Comparison of ENCODE assay signal across 17 cellular contexts in the genomic region with DNA sequence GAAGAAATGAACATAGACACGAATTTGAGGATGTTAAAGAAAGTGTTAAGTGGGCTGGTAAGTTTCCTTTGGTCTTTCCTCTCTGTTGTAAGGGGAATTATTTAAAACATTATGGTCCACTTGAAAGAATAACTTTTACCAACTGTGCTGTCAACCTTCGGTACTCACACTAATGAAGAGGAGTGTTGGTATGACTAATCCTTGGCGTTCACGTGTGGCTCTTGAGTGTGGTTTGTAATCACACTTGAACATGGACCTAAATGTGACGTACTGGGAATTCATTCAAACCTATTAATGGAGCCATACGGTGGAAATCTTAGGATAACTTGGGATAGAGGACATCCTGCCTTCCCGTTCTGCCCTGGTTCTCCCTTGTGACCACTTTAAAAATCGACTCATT. TPM values are rescaled to one million over a fixed set of nuclear protein-coding genes. Genes with fewer than 3 reads are reported as not detected.
DNase-seq lines count a peak whose midpoint lies in the region; ATAC-seq, FAIRE-seq and TF ChIP-seq lines count a peak whose summit lies in the region.
"Had no signal": no experiment of that assay in that cellular context is flagged by ENCODE, and none has a peak within 500 bp of the region (broad histone marks: within the 10 kb centered on the region; RNA-seq: fewer than 3 reads in every experiment).

No MANE protein-coding gene starts in this region.

- H3K4me1 ChIP-seq in esophagus muscularis mucosa (peaks cover 0 to 23% (median 18%) of the 10 kb centered on the region in 4 donors), left ventricle myocardium inferior (peaks cover 29% of the 10 kb centered on the region), pancreas (no peaks in the 10 kb centered on the region)
- H3K4me1 ChIP-seq: SJCRH30 had no signal

- no peak for TF ChIP-seq POLR2A in esophagus muscularis mucosa (IDR thresholded peaks at IDR 0.05; ENCODE audit: low read depth)

- peaks cover 55 to 57% of the 10 kb centered on the region in 2 donors for H3K4me1 Mint-ChIP-seq in natural killer cell treated with Interleukin-12 subunit alpha and Interleukin-12 subunit beta and Interleukin-15 and Interleukin-18, amount 100 ng/mL, for 72 hours (ENCODE audit: low read depth in 2 of 2)

- peaks cover 3% of the 10 kb centered on the region for H3K9me3 Mint-ChIP-seq in natural killer cell treated with Interleukin-12 subunit alpha and Interleukin-12 subunit beta and Interleukin-15 and Interleukin-18, amount 100 ng/mL, for 72 hours

- H3K4me3 ChIP-seq in esophagus muscularis mucosa: no peak overlapping the region
- no peak overlapping the region for H3K4me3 ChIP-seq in left ventricle myocardium inferior
- H3K4me3 ChIP-seq in pancreas: no peak overlapping the region
- H3K4me3 ChIP-seq: BLaER1 treated with 17β-estradiol and CSF1 and Interleukin-3, amounts not matched to agents 10 nM and 100 nM; PC-9; SJCRH30 had no signal

- H3K9me3 ChIP-seq in esophagus muscularis mucosa (no peaks in the 10 kb centered on the region), left ventricle myocardium inferior (replicated peaks) (no peaks in the 10 kb centered on the region), pancreas (no peaks in the 10 kb centered on the region)
- H3K9me3 ChIP-seq: SJCRH30 had no signal

- DNase-seq in DMS53 (lab: John Stamatoyannopoulos, UW): peak; percentile 84
- DNase-seq in NCI-H524 (lab: John Stamatoyannopoulos, UW): peak; percentile 33 to 72
- no peak for DNase-seq in esophagus muscularis mucosa (ENCODE audit: extremely low spot score)
- DNase-seq in natural killer cell treated with Interleukin-12 subunit alpha and Interleukin-12 subunit beta and Interleukin-15 and Interleukin-18, amount 100 ng/mL, for 72 hours (ENCODE audit: low spot score): peak; percentile 76
- DNase-seq in left ventricle myocardium inferior: no peak
- DNase-seq in pancreas: no peak
- DNase-seq: KBM-7, NCI-H1436, NCI-H2029, NCI-H2171, NCI-H446, NCI-H774, PC-9, SJCRH30 had no signal

- no peaks in the 10 kb centered on the region for H3K27me3 Mint-ChIP-seq in natural killer cell treated with Interleukin-12 subunit alpha and Interleukin-12 subunit beta and Interleukin-15 and Interleukin-18, amount 100 ng/mL, for 72 hours

- 80% methylated on average over 8 of the region's 8 CpGs for WGBS in esophagus muscularis mucosa
- 81 to 82% methylated on average over 8 of the region's 8 CpGs for WGBS in pancreas, 2 donors

- H3K27ac Mint-ChIP-seq in natural killer cell treated with Interleukin-12 subunit alpha and Interleukin-12 subunit beta and Interleukin-15 and Interleukin-18, amount 100 ng/mL, for 72 hours: peak overlapping the region; percentile 95 to 99

- H3K27ac ChIP-seq in esophagus muscularis mucosa (replicated peaks in 1 of 4) (peak overlapping the region; percentile 45 to 73 (median 68)), left ventricle myocardium inferior (replicated peaks) (no peak overlapping the region), pancreas (no peak overlapping the region)
- H3K27ac ChIP-seq: BLaER1 treated with 17β-estradiol and CSF1 and Interleukin-3, amounts not matched to agents 10 nM and 100 nM; PC-9; SJCRH30 had no signal

- no peak for TF ChIP-seq EP300 in esophagus muscularis mucosa (IDR thresholded peaks at IDR 0.05)

- H3K36me3 Mint-ChIP-seq in natural killer cell treated with Interleukin-12 subunit alpha and Interleukin-12 subunit beta and Interleukin-15 and Interleukin-18, amount 100 ng/mL, for 72 hours: peaks cover 9% of the 10 kb centered on the region

- intact Hi-C loops in esophagus muscularis mucosa (cut with DNase I): no loop called here
- intact Hi-C loops in left ventricle myocardium inferior (cut with micrococcal nuclease): no loop called here
- intact Hi-C loops in pancreas (cut with DNase I): no loop called here

- H3K36me3 ChIP-seq in esophagus muscularis mucosa (no peaks in the 10 kb centered on the region), left ventricle myocardium inferior (no peaks in the 10 kb centered on the region), pancreas (no peaks in the 10 kb centered on the region)
- H3K36me3 ChIP-seq: SJCRH30 had no signal

- H3K27me3 ChIP-seq in esophagus muscularis mucosa (no peaks in the 10 kb centered on the region), left ventricle myocardium inferior (ENCODE audit: low read depth) (no peaks in the 10 kb centered on the region), pancreas (no peaks in the 10 kb centered on the region)
- H3K27me3 ChIP-seq: BLaER1 treated with 17β-estradiol and CSF1 and Interleukin-3, amounts not matched to agents 10 nM and 100 nM had no signal

- no peak for FAIRE-seq in pancreas (lab: Jason Lieb, UNC)
- FAIRE-seq: A204.1 had no signal

- peak; percentile 73 to 79 for ATAC-seq in natural killer cell treated with Interleukin-12 subunit alpha and Interleukin-12 subunit beta and Interleukin-15 and Interleukin-18, amount 100 ng/mL, for 72 hours
- ATAC-seq in pancreas (no peak), GM19324 (IDR thresholded peaks at IDR 0.05; ENCODE audit: low FRiP score, unreplicated experiment) (no peak)

- no peak for TF ChIP-seq CTCF in esophagus muscularis mucosa (IDR thresholded peaks at IDR 0.05)
- TF ChIP-seq CTCF in left ventricle myocardium inferior (IDR thresholded peaks at IDR 0.05; ENCODE audit: borderline replicate concordance): no peak
- no peak for TF ChIP-seq CTCF in pancreas (IDR thresholded peaks at IDR 0.05)

- peak overlapping the region; percentile 55 for H3K4me3 Mint-ChIP-seq in natural killer cell treated with Interleukin-12 subunit alpha and Interleukin-12 subunit beta and Interleukin-15 and Interleukin-18, amount 100 ng/mL, for 72 hours

RNA-seq across cellular contexts. Expression of a gene that starts 41.3 kb away (rescaled TPM):
- total RNA-seq in esophagus muscularis mucosa (10 to 100 TPM in 3 of 4 donors, 1 to 10 TPM in 1; 9.8 to 31.3 (median 13.5) TPM), left ventricle myocardium inferior (3.9 TPM), pancreas (10 to 100 TPM in 1 of 6 donors, 1 to 10 TPM in 4, under 1 TPM in 1; 0.74 to 18.4 (median 2.6) TPM)
- total RNA-seq in natural killer cell treated with Interleukin-12 subunit alpha and Interleukin-12 subunit beta and Interleukin-15 and Interleukin-18, amount 100 ng/mL, for 72 hours: 100 to 1,000 TPM; 104 to 130 TPM
- 1 to 10 TPM; 1.5 to 2.3 TPM for polyA plus RNA-seq in pancreas

Comparison
In these comparisons a context has a peak if more than half of its experiments do, and no peak if none do; other contexts are left out.
1. DNase-seq: peak in DMS53 (single experiment), NCI-H524 (2 of 2) and natural killer cell treated with Interleukin-12 subunit alpha and Interleukin-12 subunit beta and Interleukin-15 and Interleukin-18, amount 100 ng/mL, for 72 hours (single experiment); none in esophagus muscularis mucosa (single experiment), left ventricle myocardium inferior (single experiment) and pancreas (0 of 6).
2. H3K27ac ChIP-seq: peak in esophagus muscularis mucosa (4 of 4); none in left ventricle myocardium inferior (single experiment) and pancreas (0 of 4).
3. ATAC-seq: peak in natural killer cell treated with Interleukin-12 subunit alpha and Interleukin-12 subunit beta and Interleukin-15 and Interleukin-18, amount 100 ng/mL, for 72 hours (2 of 2); none in pancreas (0 of 4) and GM19324 (single experiment).